Comparison of ENCODE assay signal across 1 cellular context in genomic region chr1:183585038-183585437, GRCh38.
TF ChIP-seq lines count a peak whose summit lies in the region.

No MANE protein-coding gene starts in this region.

TF ChIP-seq in GM23338, 12 proteins besides CTCF, POLR2A, EP300 and RAD21:
- TF ChIP-seq, protein P1, sequence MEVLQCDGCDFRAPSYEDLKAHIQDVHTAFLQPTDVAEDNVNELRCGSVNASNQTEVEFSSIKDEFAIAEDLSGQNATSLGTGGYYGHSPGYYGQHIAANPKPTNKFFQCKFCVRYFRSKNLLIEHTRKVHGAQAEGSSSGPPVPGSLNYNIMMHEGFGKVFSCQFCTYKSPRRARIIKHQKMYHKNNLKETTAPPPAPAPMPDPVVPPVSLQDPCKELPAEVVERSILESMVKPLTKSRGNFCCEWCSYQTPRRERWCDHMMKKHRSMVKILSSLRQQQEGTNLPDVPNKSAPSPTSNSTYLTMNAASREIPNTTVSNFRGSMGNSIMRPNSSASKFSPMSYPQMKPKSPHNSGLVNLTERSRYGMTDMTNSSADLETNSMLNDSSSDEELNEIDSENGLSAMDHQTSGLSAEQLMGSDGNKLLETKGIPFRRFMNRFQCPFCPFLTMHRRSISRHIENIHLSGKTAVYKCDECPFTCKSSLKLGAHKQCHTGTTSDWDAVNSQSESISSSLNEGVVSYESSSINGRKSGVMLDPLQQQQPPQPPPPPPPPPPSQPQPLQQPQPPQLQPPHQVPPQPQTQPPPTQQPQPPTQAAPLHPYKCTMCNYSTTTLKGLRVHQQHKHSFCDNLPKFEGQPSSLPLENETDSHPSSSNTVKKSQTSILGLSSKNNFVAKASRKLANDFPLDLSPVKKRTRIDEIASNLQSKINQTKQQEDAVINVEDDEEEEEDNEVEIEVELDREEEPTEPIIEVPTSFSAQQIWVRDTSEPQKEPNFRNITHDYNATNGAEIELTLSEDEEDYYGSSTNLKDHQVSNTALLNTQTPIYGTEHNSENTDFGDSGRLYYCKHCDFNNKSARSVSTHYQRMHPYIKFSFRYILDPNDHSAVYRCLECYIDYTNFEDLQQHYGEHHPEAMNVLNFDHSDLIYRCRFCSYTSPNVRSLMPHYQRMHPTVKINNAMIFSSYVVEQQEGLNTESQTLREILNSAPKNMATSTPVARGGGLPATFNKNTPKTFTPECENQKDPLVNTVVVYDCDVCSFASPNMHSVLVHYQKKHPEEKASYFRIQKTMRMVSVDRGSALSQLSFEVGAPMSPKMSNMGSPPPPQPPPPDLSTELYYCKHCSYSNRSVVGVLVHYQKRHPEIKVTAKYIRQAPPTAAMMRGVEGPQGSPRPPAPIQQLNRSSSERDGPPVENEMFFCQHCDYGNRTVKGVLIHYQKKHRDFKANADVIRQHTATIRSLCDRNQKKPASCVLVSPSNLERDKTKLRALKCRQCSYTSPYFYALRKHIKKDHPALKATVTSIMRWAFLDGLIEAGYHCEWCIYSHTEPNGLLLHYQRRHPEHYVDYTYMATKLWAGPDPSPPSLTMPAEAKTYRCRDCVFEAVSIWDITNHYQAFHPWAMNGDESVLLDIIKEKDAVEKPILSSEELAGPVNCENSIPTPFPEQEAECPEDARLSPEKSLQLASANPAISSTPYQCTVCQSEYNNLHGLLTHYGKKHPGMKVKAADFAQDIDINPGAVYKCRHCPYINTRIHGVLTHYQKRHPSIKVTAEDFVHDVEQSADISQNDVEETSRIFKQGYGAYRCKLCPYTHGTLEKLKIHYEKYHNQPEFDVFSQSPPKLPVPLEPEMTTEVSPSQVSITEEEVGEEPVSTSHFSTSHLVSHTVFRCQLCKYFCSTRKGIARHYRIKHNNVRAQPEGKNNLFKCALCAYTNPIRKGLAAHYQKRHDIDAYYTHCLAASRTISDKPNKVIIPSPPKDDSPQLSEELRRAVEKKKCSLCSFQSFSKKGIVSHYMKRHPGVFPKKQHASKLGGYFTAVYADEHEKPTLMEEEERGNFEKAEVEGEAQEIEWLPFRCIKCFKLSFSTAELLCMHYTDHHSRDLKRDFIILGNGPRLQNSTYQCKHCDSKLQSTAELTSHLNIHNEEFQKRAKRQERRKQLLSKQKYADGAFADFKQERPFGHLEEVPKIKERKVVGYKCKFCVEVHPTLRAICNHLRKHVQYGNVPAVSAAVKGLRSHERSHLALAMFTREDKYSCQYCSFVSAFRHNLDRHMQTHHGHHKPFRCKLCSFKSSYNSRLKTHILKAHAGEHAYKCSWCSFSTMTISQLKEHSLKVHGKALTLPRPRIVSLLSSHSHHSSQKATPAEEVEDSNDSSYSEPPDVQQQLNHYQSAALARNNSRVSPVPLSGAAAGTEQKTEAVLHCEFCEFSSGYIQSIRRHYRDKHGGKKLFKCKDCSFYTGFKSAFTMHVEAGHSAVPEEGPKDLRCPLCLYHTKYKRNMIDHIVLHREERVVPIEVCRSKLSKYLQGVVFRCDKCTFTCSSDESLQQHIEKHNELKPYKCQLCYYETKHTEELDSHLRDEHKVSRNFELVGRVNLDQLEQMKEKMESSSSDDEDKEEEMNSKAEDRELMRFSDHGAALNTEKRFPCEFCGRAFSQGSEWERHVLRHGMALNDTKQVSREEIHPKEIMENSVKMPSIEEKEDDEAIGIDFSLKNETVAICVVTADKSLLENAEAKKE (CRISPR knock-in tag; IDR thresholded peaks at IDR 0.05) = no peak
- TF ChIP-seq ETS1 (IDR thresholded peaks at IDR 0.05) = no peak
- TF ChIP-seq EZH2 (IDR thresholded peaks at IDR 0.05; ENCODE audit: low read depth, unreplicated experiment) = no peak
- TF ChIP-seq ZNF114 (CRISPR knock-in tag; IDR thresholded peaks at IDR 0.05) = no peak
- TF ChIP-seq POLR2AphosphoS5 (IDR thresholded peaks at IDR 0.05; ENCODE audit: low read depth) = no peak
- TF ChIP-seq NANOG (IDR thresholded peaks at IDR 0.05; ENCODE audit: borderline replicate concordance) = no peak
- TF ChIP-seq EZH2phosphoT487 (IDR thresholded peaks at IDR 0.05; ENCODE audit: unreplicated experiment) = no peak
- TF ChIP-seq CREB1 (CRISPR knock-in tag; IDR thresholded peaks at IDR 0.05; ENCODE audit: low read depth) = no peak
- TF ChIP-seq ZNF331 (CRISPR knock-in tag; IDR thresholded peaks at IDR 0.05; ENCODE audit: low read depth) = no peak
- TF ChIP-seq STAT1 (IDR thresholded peaks at IDR 0.05; ENCODE audit: unreplicated experiment) = no peak
